ENCODE assay signal across 26 cellular contexts in the genomic region with DNA sequence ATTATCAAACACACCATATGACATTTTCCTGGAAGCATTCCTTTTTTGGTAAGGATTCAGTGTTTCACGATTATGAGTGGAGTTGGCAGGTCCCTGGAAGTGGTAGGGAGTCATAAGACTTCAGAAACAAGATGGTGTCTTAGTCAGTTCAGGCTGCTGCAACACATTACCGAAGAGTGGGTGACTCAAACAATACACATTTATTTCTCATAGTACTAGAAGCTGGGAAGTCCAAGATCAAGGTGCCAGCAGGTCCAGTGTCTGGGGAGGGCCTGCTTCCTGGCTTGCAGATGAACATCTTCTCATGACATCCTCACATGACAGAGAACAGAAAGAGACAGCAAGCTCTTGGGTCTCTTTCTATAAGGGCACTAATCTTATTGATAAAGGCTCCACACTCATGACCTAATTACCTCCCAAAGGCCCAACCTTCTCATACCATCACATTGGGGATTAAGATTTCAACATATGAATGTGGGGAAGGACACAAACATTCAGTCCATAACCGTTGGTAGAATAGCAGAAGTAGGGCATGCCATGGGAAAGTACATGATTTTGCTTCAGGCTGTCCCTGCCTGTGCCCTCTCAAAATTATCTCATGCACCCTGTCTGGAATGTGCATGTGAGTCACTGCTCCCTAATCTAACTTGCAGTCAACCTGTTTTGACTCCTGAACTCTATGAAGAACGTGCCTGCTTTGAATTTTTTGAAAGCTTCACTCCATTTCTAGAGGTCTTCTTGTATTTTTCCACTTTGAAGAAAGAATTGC.
A peak's percentile ranks its signal among the peaks of the same experiment; 100 is the strongest.
DNase-seq lines count a peak whose midpoint lies in the region; ATAC-seq and TF ChIP-seq lines count a peak whose summit lies in the region.
"Had no signal": no experiment of that assay in that cellular context is flagged by ENCODE, and none has a peak within 500 bp of the region (broad histone marks: within the 10 kb centered on the region; RNA-seq: fewer than 3 reads in every experiment).

No MANE protein-coding gene starts in this region.

- H3K36me3 Mint-ChIP-seq in chondrocyte (ENCODE audit: low read depth) (peaks cover 1% of the 10 kb centered on the region), H9 (ENCODE audit: insufficient read depth in 1 of 3, low read depth in 3 of 3) (peaks cover 0 to 5% (median 0%) of the 10 kb centered on the region in 3 experiments; a peak in 2 of 7 replicates)

- H3K27ac Mint-ChIP-seq in chondrocyte (ENCODE audit: unreplicated experiment) = peak overlapping the region; percentile 28
- no peak overlapping the region; a peak in 1 of 7 replicates for H3K27ac Mint-ChIP-seq in H9
- H3K27ac Mint-ChIP-seq: activated CD4-positive, alpha-beta T cell treated with anti-CD3 and anti-CD28 coated beads, Interleukin-2, amount 10 ng/mL, durations not matched to agents 7 days and 5 days; activated naive CD4-positive, alpha-beta T cell treated with anti-CD3 and anti-CD28 coated beads, Interleukin-2, amount 50 U/mL, for 72 hours; CD4-positive, CD25-positive, alpha-beta regulatory T cell; memory B cell; naive thymus-derived CD8-positive, alpha-beta T cell; T-helper 1 cell treated with Interleukin-12 subunit alpha and Interleukin-12 subunit beta and Interleukin-4 antibody, amounts not matched to agents 30 μg/mL and 1 μg/mL, for 36 hours had no signal

- H2BK12ac ChIP-seq in mesenchymal stem cell (ENCODE audit: low read length in 2 of 2) (no peak overlapping the region), H9 (ENCODE audit: insufficient read length, low read depth, low read length) (no peak overlapping the region)

- no peak overlapping the region for H2BK5ac ChIP-seq in mesenchymal stem cell (ENCODE audit: low read depth, low read length, poor library complexity, severe bottlenecking)
- H2BK5ac ChIP-seq in H9 (ENCODE audit: insufficient read length, low read length) = no peak overlapping the region

- H3K9me3 ChIP-seq in mesenchymal stem cell (ENCODE audit: control insufficient read depth, low read length) (peaks cover 11% of the 10 kb centered on the region), stomach smooth muscle (ENCODE audit: control insufficient read depth in 2 of 2, low read length in 2 of 2) (no peaks in the 10 kb centered on the region), H9 (ENCODE audit: control insufficient read depth, low read depth, low read length) (no peaks in the 10 kb centered on the region)
- H3K9me3 ChIP-seq: ovary, SJSA1, testis had no signal

- H3K18ac ChIP-seq in mesenchymal stem cell (ENCODE audit: low read depth in 1 of 2, low read length in 2 of 2) = no peak overlapping the region
- no peak overlapping the region for H3K18ac ChIP-seq in H9 (ENCODE audit: insufficient read length, low read depth, low read length)

- TF ChIP-seq CTCF in chondrocyte (IDR thresholded peaks at IDR 0.05) (no peak), H9 (conservative IDR thresholded peaks at IDR 0.05) (no peak)

- no peak overlapping the region for H3T11ph ChIP-seq in H9 (ENCODE audit: low read length)

- H2AFZ ChIP-seq in mesenchymal stem cell (ENCODE audit: low read depth, low read length) = no peak overlapping the region
- H2AFZ ChIP-seq in H9 (ENCODE audit: low read length) = no peak overlapping the region

- no peaks in the 10 kb centered on the region for H3K79me2 ChIP-seq in H9 (ENCODE audit: insufficient read depth, low read length)

- H2BK120ac ChIP-seq in mesenchymal stem cell (ENCODE audit: low read depth, low read length) = no peak overlapping the region
- no peak overlapping the region for H2BK120ac ChIP-seq in H9 (ENCODE audit: low read depth, low read length, poor library complexity, severe bottlenecking)

- peak overlapping the region; percentile 14 for H3K9ac ChIP-seq in mesenchymal stem cell (ENCODE audit: low read length)
- H3K9ac ChIP-seq in stomach smooth muscle (ENCODE audit: low read length in 2 of 2) = no peak overlapping the region
- H3K9ac ChIP-seq in H9 (ENCODE audit: extremely low read depth, insufficient read length, low read length) = no peak overlapping the region
- H3K9ac ChIP-seq: KMS-11 had no signal

- H3K27me3 ChIP-seq in mesenchymal stem cell (ENCODE audit: control insufficient read depth in 1 of 2, insufficient read depth in 1 of 2, low read length in 2 of 2) (no peaks in the 10 kb centered on the region), stomach smooth muscle (ENCODE audit: control insufficient read depth in 1 of 2, insufficient read depth in 2 of 2, low read length in 2 of 2) (no peaks in the 10 kb centered on the region), H9 (ENCODE audit: insufficient read depth, low read length) (no peaks in the 10 kb centered on the region)
- H3K27me3 ChIP-seq: ascending aorta, ovary, SJSA1, testis had no signal

- H2BK15ac ChIP-seq in mesenchymal stem cell (ENCODE audit: low read depth, poor library complexity, severe bottlenecking) = no peak overlapping the region
- H2BK15ac ChIP-seq in H9 (ENCODE audit: low read depth, low read length) = no peak overlapping the region

- 78% methylated on average over 3 of the region's 4 CpGs for WGBS in mesenchymal stem cell
- WGBS in H9 (ENCODE audit: extremely low coverage, insufficient read length, low lambda C conversion rate) = no CpG with 5 or more reads among the region's 4 CpGs

- no peak overlapping the region for H4K8ac ChIP-seq in mesenchymal stem cell (ENCODE audit: low read length)
- no peak overlapping the region for H4K8ac ChIP-seq in H9 (replicated peaks; ENCODE audit: insufficient read length, low read depth, low read length)

- no peak overlapping the region for H3K4me3 Mint-ChIP-seq in chondrocyte (ENCODE audit: unreplicated experiment)
- no peak overlapping the region for H3K4me3 Mint-ChIP-seq in H9
- H3K4me3 Mint-ChIP-seq: activated CD4-positive, alpha-beta T cell treated with anti-CD3 and anti-CD28 coated beads, Interleukin-2, amount 10 ng/mL, durations not matched to agents 7 days and 5 days; CD4-positive, CD25-positive, alpha-beta regulatory T cell; memory B cell; naive thymus-derived CD8-positive, alpha-beta T cell; T-helper 1 cell treated with Interleukin-12 subunit alpha and Interleukin-12 subunit beta and Interleukin-4 antibody, amounts not matched to agents 30 μg/mL and 1 μg/mL, for 36 hours had no signal

- H2AK5ac ChIP-seq in mesenchymal stem cell (ENCODE audit: low read length, severe bottlenecking) (no peak overlapping the region), H9 (ENCODE audit: insufficient read length, low read length) (no peak overlapping the region)

- no peak overlapping the region for H3K4me2 ChIP-seq in mesenchymal stem cell (ENCODE audit: low read length, poor library complexity, severe bottlenecking)
- no peak overlapping the region for H3K4me2 ChIP-seq in H9 (ENCODE audit: insufficient read depth, insufficient read length, low read length)
- H3K4me2 ChIP-seq: KMS-11 had no signal

- no peaks in the 10 kb centered on the region for H3K23me2 ChIP-seq in H9 (ENCODE audit: insufficient read length, low read depth, low read length, poor library complexity, severe bottlenecking)

- H3K27ac ChIP-seq in mesenchymal stem cell (ENCODE audit: low read length, poor library complexity, severe bottlenecking) = no peak overlapping the region
- H3K27ac ChIP-seq in stomach smooth muscle (ENCODE audit: low read length) = peak overlapping the region; percentile 26
- H3K27ac ChIP-seq in H9 (ENCODE audit: insufficient read length, low read depth, low read length) = no peak overlapping the region
- H3K27ac ChIP-seq: ascending aorta, KMS-11, SJSA1 had no signal

- ATAC-seq in GM21619 (IDR thresholded peaks at IDR 0.05; ENCODE audit: unreplicated experiment) = no peak
- ATAC-seq: activated naive CD4-positive, alpha-beta T cell treated with anti-CD3 and anti-CD28 coated beads, Interleukin-2, amount 50 U/mL, for 72 hours; naive thymus-derived CD8-positive, alpha-beta T cell had no signal

- H4K91ac ChIP-seq in mesenchymal stem cell (ENCODE audit: low read length) (no peak overlapping the region), H9 (ENCODE audit: insufficient read length, low read depth, low read length) (no peak overlapping the region)

- no peaks in the 10 kb centered on the region for H3K36me3 ChIP-seq in mesenchymal stem cell (ENCODE audit: control insufficient read depth in 1 of 2, insufficient read depth in 2 of 2, low read depth in 1 of 2, low read length in 2 of 2)
- no peaks in the 10 kb centered on the region for H3K36me3 ChIP-seq in stomach smooth muscle (ENCODE audit: control insufficient read depth in 2 of 2, insufficient read depth in 2 of 2, low read length in 2 of 2)
- H3K36me3 ChIP-seq: ascending aorta, ovary, SJSA1 had no signal

- H3K56ac ChIP-seq in H9 (ENCODE audit: insufficient read length, low read depth, low read length) = no peak overlapping the region

- H3K23ac ChIP-seq in mesenchymal stem cell (ENCODE audit: low read length in 2 of 2) (peak overlapping the region in 1 of 2 experiments; percentile 83), H9 (ENCODE audit: insufficient read length, low read depth, low read length) (no peak overlapping the region)

- H3K4ac ChIP-seq in mesenchymal stem cell (ENCODE audit: low read depth in 1 of 2, low read length in 2 of 2) = no peak overlapping the region
- H3K4ac ChIP-seq in H9 (ENCODE audit: low read depth, low read length) = no peak overlapping the region

- no peaks in the 10 kb centered on the region for H4K20me1 ChIP-seq in H9 (ENCODE audit: control insufficient read depth, insufficient read depth, insufficient read length)

- peaks cover 14% of the 10 kb centered on the region for H3K9me3 Mint-ChIP-seq in chondrocyte (ENCODE audit: low read depth)
- H3K9me3 Mint-ChIP-seq in H9 = peaks cover 0 to 3% of the 10 kb centered on the region in 2 experiments; a peak in 1 of 5 replicates

- no peaks in the 10 kb centered on the region for H3K4me1 ChIP-seq in mesenchymal stem cell (ENCODE audit: control insufficient read depth, insufficient read depth, low read depth, low read length)
- H3K4me1 ChIP-seq in stomach smooth muscle (ENCODE audit: control insufficient read depth, insufficient read depth, low read length) = no peaks in the 10 kb centered on the region
- H3K4me1 ChIP-seq in H9 (ENCODE audit: insufficient read depth, low read length) = no peaks in the 10 kb centered on the region
- H3K4me1 ChIP-seq: ascending aorta, SJSA1, testis had no signal

- H3K14ac ChIP-seq in mesenchymal stem cell (ENCODE audit: low read length in 2 of 2) (no peak overlapping the region), H9 (ENCODE audit: insufficient read depth, low read length) (no peak overlapping the region)

- no peak overlapping the region for H4K5ac ChIP-seq in H9 (ENCODE audit: insufficient read length, low read depth, low read length)

- H3K4me1 Mint-ChIP-seq in chondrocyte (ENCODE audit: low read depth) = peaks cover 20% of the 10 kb centered on the region
- peaks cover 0 to 5% of the 10 kb centered on the region in 2 experiments; a peak in 1 of 4 replicates for H3K4me1 Mint-ChIP-seq in H9
- H3K4me1 Mint-ChIP-seq: activated CD4-positive, alpha-beta T cell treated with anti-CD3 and anti-CD28 coated beads, Interleukin-2, amount 10 ng/mL, durations not matched to agents 7 days and 5 days; CD4-positive, CD25-positive, alpha-beta regulatory T cell; memory B cell; naive thymus-derived CD8-positive, alpha-beta T cell had no signal

- H2BK20ac ChIP-seq in H9 (ENCODE audit: low read depth, low read length, poor library complexity, severe bottlenecking) = no peak overlapping the region

- H3K79me1 ChIP-seq in mesenchymal stem cell (replicated peaks; ENCODE audit: low read length, poor library complexity, severe bottlenecking) = no peaks in the 10 kb centered on the region
- no peaks in the 10 kb centered on the region for H3K79me1 ChIP-seq in H9 (ENCODE audit: insufficient read depth, low read depth, low read length, poor library complexity, severe bottlenecking)

- DNase-seq in NCI-H226 (peak; percentile 60), chondrocyte (ENCODE audit: low spot score) (no peak), mesenchymal stem cell (no peak), germinal center (ENCODE audit: low spot score) (no peak), H9 (no peak), NCI-H2081 treated with DMSO at 0.1 percent for 48 hours (lab: John Stamatoyannopoulos, UW) (no peak)
- DNase-seq: activated CD4-positive, alpha-beta T cell treated with anti-CD3 and anti-CD28 coated beads, Interleukin-2, amount 10 ng/mL, durations not matched to agents 7 days and 5 days; CD4-positive, CD25-positive, alpha-beta regulatory T cell; cerebellar nuclear complex; erythroblast; kidney glomerular epithelial cell; naive thymus-derived CD8-positive, alpha-beta T cell; NCI-H1105; NCI-H2029 treated with DMSO at 0.1 percent for 48 hours; NCI-H446; NK-92 treated with Interleukin-12 subunit alpha and Interleukin-12 subunit beta, amount 100 ng/mL, for 24 hours had no signal

- H3K4me3 ChIP-seq in mesenchymal stem cell (ENCODE audit: insufficient read depth in 1 of 2, low read depth in 1 of 2, low read length in 2 of 2) (no peak overlapping the region), stomach smooth muscle (ENCODE audit: low read length in 2 of 2) (no peak overlapping the region)
- H3K4me3 ChIP-seq: ascending aorta, ovary, SJSA1, testis had no signal

- H3K27me3 Mint-ChIP-seq in chondrocyte (ENCODE audit: low read depth) = no peaks in the 10 kb centered on the region
- H3K27me3 Mint-ChIP-seq in H9 (ENCODE audit: low read depth) = no peaks in the 10 kb centered on the region
- H3K27me3 Mint-ChIP-seq: activated CD4-positive, alpha-beta T cell treated with anti-CD3 and anti-CD28 coated beads, Interleukin-2, amount 10 ng/mL, durations not matched to agents 7 days and 5 days; CD4-positive, CD25-positive, alpha-beta regulatory T cell; memory B cell; naive thymus-derived CD8-positive, alpha-beta T cell had no signal
